In genomic region chr12:50504798-50505385, GRCh38 we compare ENCODE assay signal across 9 cellular contexts. TPM values are rescaled to one million over a fixed set of nuclear protein-coding genes. Genes with fewer than 3 reads are reported as not detected.
DNase-seq lines count a peak whose midpoint lies in the region; ATAC-seq, FAIRE-seq and TF ChIP-seq lines count a peak whose summit lies in the region.
"Had no signal": no experiment of that assay in that cellular context is flagged by ENCODE, and none has a peak within 500 bp of the region (broad histone marks: within the 10 kb centered on the region; RNA-seq: fewer than 3 reads in every experiment).

Gene DIP2B (plus strand): TSS chr12:50504985. CDS start chr12:50505141, 156 bp downstream.

- H3K4me2 ChIP-seq in keratinocyte (ENCODE audit: control insufficient read depth, extremely low read depth, insufficient read depth, low read depth, low read length) = peak within 1 kb of the TSS; percentile 98

- peak within 1 kb of the TSS; percentile 97 for H2AFZ ChIP-seq in keratinocyte (ENCODE audit: control insufficient read depth, low read length)

- no peak for FAIRE-seq in keratinocyte (lab: Jason Lieb, UNC)
- FAIRE-seq: TTC549 had no signal

- no peaks in the 10 kb centered on the region for H3K27me3 ChIP-seq in keratinocyte (ENCODE audit: control insufficient read depth, extremely low read depth, insufficient read depth, low read length)

- peak within 1 kb of the TSS; percentile 87 for H3K4me3 ChIP-seq in AG10803 (ENCODE audit: low read length)
- H3K4me3 ChIP-seq in keratinocyte (ENCODE audit: control insufficient read depth in 2 of 3, extremely low read depth in 1 of 3, insufficient read depth in 2 of 3, low read depth in 1 of 3, low read length in 3 of 3) = peak within 1 kb of the TSS; percentile 74 to 75 (median 74)

- H3K9me3 ChIP-seq in keratinocyte (ENCODE audit: control insufficient read depth, low read depth, low read length) = no peaks in the 10 kb centered on the region

- peaks cover 0 to 2% of the 10 kb centered on the region in 2 experiments for H3K36me3 ChIP-seq in keratinocyte (ENCODE audit: control insufficient read depth in 2 of 2, extremely low read depth in 1 of 2, insufficient read depth in 2 of 2, low read length in 2 of 2)

- no peaks in the 10 kb centered on the region for H3K9me1 ChIP-seq in keratinocyte (ENCODE audit: control insufficient read depth, extremely low read depth, insufficient read depth, low read length)

- peaks cover 33% of the 10 kb centered on the region for H3K4me1 ChIP-seq in keratinocyte (ENCODE audit: control insufficient read depth, extremely low read depth, insufficient read depth, low read length)

- peaks cover 50% of the 10 kb centered on the region for H3K79me2 ChIP-seq in keratinocyte (ENCODE audit: control insufficient read depth, insufficient read depth, low read length)

- H3K9ac ChIP-seq in keratinocyte (ENCODE audit: control insufficient read depth, extremely low read depth, insufficient read depth, low read length) = peak within 1 kb of the TSS; percentile 98

- dilution Hi-C loops in keratinocyte (cut with MboI; ENCODE audit: extremely low pct_ligation_motif_present, low sequenced_read_pairs) = no loop called here

- DNase-seq in AG10803 (ENCODE audit: low read depth) = peak; percentile 88
- peak; percentile 67 to 93 for DNase-seq in NCI-H446 (lab: John Stamatoyannopoulos, UW)
- DNase-seq in activated CD4-positive, CD25-positive, alpha-beta regulatory T cell treated with anti-CD3 and anti-CD28 coated beads, Interleukin-2, amount 50 U/mL, for 72 hours = peak; percentile 98
- peak; percentile 92 for DNase-seq in cerebellar cortex (ENCODE audit: low spot score)
- peak; percentile 25 for DNase-seq in keratinocyte (ENCODE audit: low read depth, low spot score)
- DNase-seq in stimulated activated CD4-positive, alpha-beta T cell treated with anti-CD3 and anti-CD28 coated beads, Interleukin-12 subunit alpha, Interleukin-12 subunit beta, amount 100 ng/mL, for 48 hours (ENCODE audit: low read depth in 2 of 3, low spot score in 1 of 3) = peak; percentile 93 to 98 (median 96)

- peak within 1 kb of the TSS; percentile 94 for H3K27ac ChIP-seq in keratinocyte (ENCODE audit: control insufficient read depth, insufficient read depth, low read length)

- ATAC-seq in GM19025 (IDR thresholded peaks at IDR 0.05; ENCODE audit: low read depth, unreplicated experiment) (peak; percentile 73), HG03342 (IDR thresholded peaks at IDR 0.05; ENCODE audit: unreplicated experiment) (peak; percentile 80)

- TF ChIP-seq CTCF in AG10803 (conservative IDR thresholded peaks at IDR 0.05; ENCODE audit: low read length) (peak; percentile 83), keratinocyte (optimal IDR thresholded peaks at IDR 0.05 in 1 of 3, IDR thresholded peaks at IDR 0.05 in 1 of 3, conservative IDR thresholded peaks at IDR 0.05 in 1 of 3; ENCODE audit: extremely low read depth in 1 of 3, insufficient read depth in 2 of 3, low read length in 3 of 3) (peak; percentile 87 to 99 (median 94))

- no peaks in the 10 kb centered on the region for H4K20me1 ChIP-seq in keratinocyte (ENCODE audit: control insufficient read depth, extremely low read depth, insufficient read depth, low read length)

RNA-seq across cellular contexts. Expression of gene DIP2B, which starts in this region (rescaled TPM):
- 29.7 to 30.2 TPM (median 30.2 TPM) in 3 replicates for polyA plus RNA-seq in keratinocyte
- polyA plus RNA-seq in keratinocyte (2011; ENCODE audit: low read depth) = 9.5 TPM
- 17.2 and 28.4 TPM in 2 replicates for polyA plus RNA-seq in keratinocyte (2011; cell fraction: cytosol; rRNA removed)
- polyA plus RNA-seq in keratinocyte (2011; cell fraction: nucleus; rRNA removed) = 43.5 and 49.3 TPM in 2 replicates
- polyA plus RNA-seq in keratinocyte (2012; ENCODE audit: low replicate concordance) = 18.2 and 20.6 TPM in 2 replicates
- 79.5 to 84.6 TPM (median 80.3 TPM) in 3 replicates for polyA minus RNA-seq in keratinocyte
- 38.6 TPM for polyA minus RNA-seq in keratinocyte (2011; cell fraction: cytosol; rRNA and poly(A)+ RNA removed)
- polyA minus RNA-seq in keratinocyte (2011; cell fraction: nucleus; rRNA and poly(A)+ RNA removed) = 71.1 and 114 TPM in 2 replicates

Comparison
In these comparisons a context has a peak if more than half of its experiments do, and no peak if none do; other contexts are left out.
1. Peak in every context shown above with its lines: DNase-seq, ATAC-seq, H3K4me3 ChIP-seq and H3K27ac ChIP-seq.
2. DNase-seq: peak in every context shown above with its lines; median percentile 98 in activated CD4-positive, CD25-positive, alpha-beta regulatory T cell treated with anti-CD3 and anti-CD28 coated beads, Interleukin-2, amount 50 U/mL, for 72 hours; 96 in stimulated activated CD4-positive, alpha-beta T cell treated with anti-CD3 and anti-CD28 coated beads, Interleukin-12 subunit alpha, Interleukin-12 subunit beta, amount 100 ng/mL, for 48 hours; 92 in cerebellar cortex; 88 in AG10803; 80 in NCI-H446; 25 in keratinocyte.